Comparison of ENCODE assay signal across 22 cellular contexts in genomic region chr2:11554430-11554764, GRCh38.
DNase-seq lines count a peak whose midpoint lies in the region; ATAC-seq, FAIRE-seq and TF ChIP-seq lines count a peak whose summit lies in the region.
"Had no signal": no experiment of that assay in that cellular context is flagged by ENCODE, and none has a peak within 500 bp of the region (broad histone marks: within the 10 kb centered on the region; RNA-seq: fewer than 3 reads in every experiment).

No MANE protein-coding gene starts in this region.

- H3K27ac ChIP-seq in BLaER1 (no peak overlapping the region), MM.1S (ENCODE audit: low read length) (peak overlapping the region; percentile 34; the same call in 1 of the 2 replicates)
- H3K27ac ChIP-seq: C4-2B, heart right ventricle, stomach had no signal

- no peaks in the 10 kb centered on the region for H3K27me3 ChIP-seq in BLaER1
- H3K27me3 ChIP-seq in MM.1S (replicated peaks; ENCODE audit: insufficient read depth, low read length), result no peaks in the 10 kb centered on the region
- H3K27me3 ChIP-seq: MG63 had no signal

- H4K20me1 ChIP-seq in BLaER1 (no peaks in the 10 kb centered on the region), MM.1S (ENCODE audit: insufficient read depth, low read length) (no peaks in the 10 kb centered on the region)

- peak overlapping the region; percentile 33 for H2AFZ ChIP-seq in MM.1S (ENCODE audit: low read length)

- H3K79me2 ChIP-seq in MM.1S (ENCODE audit: low read length), result no peaks in the 10 kb centered on the region

- DNase-seq in MM.1S (peak; percentile 67), left kidney (ENCODE audit: low read depth, low spot score) (peak; percentile 23), HTR-8/SVneo (ENCODE audit: insufficient read length, low spot score) (no peak), GDM1 (lab: John Stamatoyannopoulos, UW) (no peak), activated gamma-delta T cell (lab: John Stamatoyannopoulos, UW) (no peak)
- DNase-seq: activated CD4-positive, CD25-positive, alpha-beta regulatory T cell; effector memory CD8-positive, alpha-beta T cell; heart right ventricle; MG63; NCI-H1694; NCI-H446; SHP77 treated with DMSO at 0.1 percent for 48 hours; stomach had no signal

- H3F3A ChIP-seq in MM.1S (ENCODE audit: insufficient read depth, low read length), result peaks cover 9% of the 10 kb centered on the region

- no peaks in the 10 kb centered on the region for H3K9me2 ChIP-seq in MM.1S (replicated peaks; ENCODE audit: insufficient read depth, low read length)

- peak; percentile 64 for ATAC-seq in GM19452 (IDR thresholded peaks at IDR 0.05; ENCODE audit: unreplicated experiment)
- ATAC-seq in GM19035 (IDR thresholded peaks at IDR 0.05; ENCODE audit: unreplicated experiment), result no peak
- ATAC-seq: effector memory CD8-positive, alpha-beta T cell; heart right ventricle; naive thymus-derived CD4-positive, alpha-beta T cell; sciatic nerve had no signal

- peaks cover 12% of the 10 kb centered on the region for H3K4me1 ChIP-seq in BLaER1
- peaks cover 16% of the 10 kb centered on the region for H3K4me1 ChIP-seq in MM.1S (ENCODE audit: low read length)

- H3K36me3 ChIP-seq in BLaER1, result no peaks in the 10 kb centered on the region
- H3K36me3 ChIP-seq in MM.1S (replicated peaks; ENCODE audit: insufficient read depth, low read length), result no peaks in the 10 kb centered on the region
- H3K36me3 ChIP-seq: heart right ventricle, MG63, stomach had no signal

- H3K4me2 ChIP-seq in BLaER1 (peak overlapping the region; percentile 65), MM.1S (ENCODE audit: low read depth, low read length) (peak overlapping the region; percentile 78)

- FAIRE-seq in HTR-8/SVneo (lab: Jason Lieb, UNC), result no peak
- FAIRE-seq: A204.1, islet of Langerhans had no signal

- peaks cover 20% of the 10 kb centered on the region for H3K9me3 ChIP-seq in BLaER1
- H3K9me3 ChIP-seq in MM.1S (replicated peaks; ENCODE audit: insufficient read depth, low read length), result no peaks in the 10 kb centered on the region
- H3K9me3 ChIP-seq: MG63 had no signal

- no peak overlapping the region for H3K9ac ChIP-seq in BLaER1
- H3K9ac ChIP-seq in MM.1S (ENCODE audit: low read length), result no peak overlapping the region; the same call in 1 of the 2 replicates

- no peak for TF ChIP-seq CTCF in MM.1S (IDR thresholded peaks at IDR 0.05; ENCODE audit: low read length)

- no peak overlapping the region for H3K4me3 ChIP-seq in BLaER1
- peak overlapping the region; percentile 44 for H3K4me3 ChIP-seq in MM.1S (ENCODE audit: low read length)
- H3K4me3 ChIP-seq: heart right ventricle, lung, MG63, stomach had no signal

Comparison
In these comparisons a context has a peak if more than half of its experiments do, and no peak if none do; other contexts are left out.
1. DNase-seq: peak in MM.1S (single experiment) and left kidney (single experiment); none in HTR-8/SVneo (single experiment), GDM1 (single experiment) and activated gamma-delta T cell (single experiment).